8 cellular contexts compared by ENCODE assay signal in the genomic region with DNA sequence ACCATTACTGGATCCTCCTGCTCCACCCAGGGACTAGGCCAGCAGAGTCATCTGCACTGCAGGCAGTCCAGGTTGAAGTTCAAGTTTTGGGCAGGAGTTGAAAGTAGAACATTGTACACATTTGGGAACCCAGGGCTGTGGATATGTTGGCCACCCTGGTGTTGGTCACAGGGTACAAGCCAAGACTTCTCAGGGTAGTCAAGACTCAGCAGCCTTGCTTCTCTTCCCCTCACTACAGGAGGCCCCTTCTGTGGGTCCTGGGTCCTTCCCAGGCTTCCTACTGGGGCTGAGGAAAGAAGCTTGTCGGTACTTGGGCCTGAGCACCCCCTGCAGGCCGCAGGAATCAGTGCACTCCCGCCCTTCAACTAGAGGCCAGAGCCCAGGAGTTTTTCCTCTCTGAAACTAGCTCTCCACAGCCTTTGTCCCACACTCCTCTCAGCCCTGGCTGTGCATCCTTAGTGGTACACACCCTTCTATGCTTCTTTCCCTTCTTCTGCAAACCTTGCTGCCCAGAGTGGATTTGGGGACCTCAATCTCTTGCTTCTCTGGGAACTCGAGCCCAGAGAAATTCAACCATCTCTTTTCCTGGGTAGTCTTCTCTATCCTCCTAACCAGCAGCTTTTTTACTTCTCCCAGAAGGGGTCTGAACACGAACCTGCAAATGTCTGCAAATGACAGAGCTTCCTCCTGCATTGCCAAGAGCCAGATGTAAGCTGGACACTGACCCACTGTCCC. TPM values are rescaled to one million over a fixed set of nuclear protein-coding genes. Genes with fewer than 3 reads are reported as not detected.
DNase-seq lines count a peak whose midpoint lies in the region; ATAC-seq and TF ChIP-seq lines count a peak whose summit lies in the region.

No MANE protein-coding gene starts in this region.

- H3K9me1 ChIP-seq in IMR-90 (ENCODE audit: insufficient read depth, low read length), result no peaks in the 10 kb centered on the region

- peak; percentile 80 for TF ChIP-seq RAD21 in IMR-90 (IDR thresholded peaks at IDR 0.05; ENCODE audit: low read length)

- H3K4me1 ChIP-seq in IMR-90 (ENCODE audit: control insufficient read depth, insufficient read depth, low read length), result no peaks in the 10 kb centered on the region

- TF ChIP-seq CTCF in IMR-90 (conservative IDR thresholded peaks at IDR 0.05; ENCODE audit: low read depth, low read length), result peak; percentile 79
- peak; percentile 96 for TF ChIP-seq CTCF in astrocyte of the spinal cord (IDR thresholded peaks at IDR 0.05; ENCODE audit: low read depth, low read length)

- no peak overlapping the region for H2AK9ac ChIP-seq in IMR-90 (replicated peaks; ENCODE audit: low read depth, low read length, poor library complexity)

- no peak overlapping the region for H2AK5ac ChIP-seq in IMR-90 (ENCODE audit: low read depth, low read length)

- intact Hi-C loops in IMR-90 (cut with micrococcal nuclease), result loop anchor here (1.0 kb wide), 1 partner anchor 64 kb away; no protein-coding TSS in a partner anchor
- intact Hi-C loops in posterior vena cava (cut with DNase I), result loop anchor here in 1 of 2 donors (2.0 kb wide), 1 partner anchor 65 kb away; no protein-coding TSS in a partner anchor

- H2AFZ ChIP-seq in IMR-90 (replicated peaks; ENCODE audit: low read length, poor library complexity), result no peak overlapping the region

- H2BK120ac ChIP-seq in IMR-90 (ENCODE audit: low read depth, low read length), result no peak overlapping the region

- H3K14ac ChIP-seq in IMR-90 (replicated peaks; ENCODE audit: low read depth, low read length), result no peak overlapping the region

- WGBS in IMR-90 (ENCODE audit: extremely low coverage in 2 of 2, insufficient read length in 1 of 2), 2 experiments, result 43% methylated on average over 2 of the region's 5 CpGs; no CpG with 5 or more reads in 1 of the 2 experiments

- ATAC-seq in GM21447 (IDR thresholded peaks at IDR 0.05; ENCODE audit: unreplicated experiment), result peak; percentile 83
- peak; percentile 98 for ATAC-seq in IMR-90 (ENCODE audit: low read depth)

- no peak overlapping the region for H3K27ac ChIP-seq in IMR-90 (ENCODE audit: insufficient read depth, low read length)

- no peak overlapping the region for H3K9ac ChIP-seq in IMR-90 (ENCODE audit: low read depth, low read length)

- CTCF ChIA-PET in IMR-90 (lab: Yijun Ruan, JAX), result interaction anchor here (0.5 to 6.7 kb wide), 13 partner anchors 9 to 213 kb away, joined by 3 to 107 read pairs (median 5); partner anchors contain the start of gene APBB1

- dilution Hi-C loops in IMR-90 (cut with HindIII; ENCODE audit: low sequenced_read_pairs, unreplicated experiment), result no loop called here

- no peak overlapping the region for H2BK5ac ChIP-seq in IMR-90 (ENCODE audit: low read depth, low read length, poor library complexity, severe bottlenecking)

- H3K27me3 ChIP-seq in IMR-90 (ENCODE audit: control insufficient read depth, insufficient read depth, low read length), result no peaks in the 10 kb centered on the region

- no peak overlapping the region; the same call in 1 of the 2 replicates for H4K91ac ChIP-seq in IMR-90 (ENCODE audit: insufficient read depth, low read depth, low read length)

- no peak overlapping the region for H4K8ac ChIP-seq in IMR-90 (ENCODE audit: low read depth in 2 of 2, low read length in 2 of 2)

- H4K20me1 ChIP-seq in IMR-90 (ENCODE audit: insufficient read depth, low read length), result no peaks in the 10 kb centered on the region

- in situ Hi-C loops in IMR-90 (cut with MboI; ENCODE audit: low sequenced_read_pairs) (loop anchor here (5.0 kb wide), 1 partner anchor 61 kb away; no protein-coding TSS in a partner anchor), astrocyte of the spinal cord (cut with HindIII; ENCODE audit: low sequenced_read_pairs) (no loop called here)

- peak; percentile 42 for DNase-seq in Daoy (ENCODE audit: low read depth)
- DNase-seq in IMR-90, result peak; percentile 50
- DNase-seq in T-helper 22 cell (ENCODE audit: low read depth), result peak; percentile 14
- peak; percentile 56 for DNase-seq in astrocyte of the spinal cord (ENCODE audit: low read depth, low spot score)
- peak; percentile 90 for DNase-seq in iPS-NIHi7 (ENCODE audit: extremely low spot score)
- peak; percentile 13 to 25 for DNase-seq in stimulated activated CD4-positive, alpha-beta T cell treated with anti-CD3 and anti-CD28 coated beads, Interleukin-15, amount 100 ng/mL, for 1 hour (ENCODE audit: low read depth in 1 of 2, low spot score in 1 of 2)
- DNase-seq in posterior vena cava (ENCODE audit: low spot score), result no peak

- no peak overlapping the region for H3K56ac ChIP-seq in IMR-90 (ENCODE audit: extremely low read depth, insufficient read depth, low read length)

- H3K9me3 ChIP-seq in IMR-90 (ENCODE audit: control insufficient read depth, insufficient read depth, low read length), result no peaks in the 10 kb centered on the region

- no peak overlapping the region for H3K4ac ChIP-seq in IMR-90 (ENCODE audit: low read depth, low read length)

- H2BK20ac ChIP-seq in IMR-90 (ENCODE audit: low read depth, low read length), result no peak overlapping the region

- H3K4me3 ChIP-seq in IMR-90 (ENCODE audit: insufficient read depth, low read depth, low read length) (no peak overlapping the region), astrocyte of the spinal cord (ENCODE audit: low read depth, low read length) (no peak overlapping the region)

- no peak overlapping the region for H2BK15ac ChIP-seq in IMR-90 (ENCODE audit: low read depth, low read length)

- no peak overlapping the region for H3K4me2 ChIP-seq in IMR-90 (ENCODE audit: low read depth, low read length)

- peaks cover 2% of the 10 kb centered on the region; the same call in 1 of the 2 replicates for H3K36me3 ChIP-seq in IMR-90 (ENCODE audit: control insufficient read depth, insufficient read depth, low read length)

- POLR2A ChIA-PET in IMR-90 (lab: Charles Lee; ENCODE audit: unreplicated experiment), result interaction anchor here (0.8 to 1.8 kb wide), 2 partner anchors 56 to 64 kb away, joined by 5 to 6 read pairs; no protein-coding TSS in a partner anchor

- H3K18ac ChIP-seq in IMR-90 (ENCODE audit: low read depth, low read length), result no peak overlapping the region

- TF ChIP-seq POLR2A in IMR-90 (IDR thresholded peaks at IDR 0.05; ENCODE audit: low read depth, low read length), result no peak

- BruUV-seq in IMR-90 (replicated peaks; lab: Mats Ljungman, UMichigan), result no TSS peak

- H3K23ac ChIP-seq in IMR-90 (ENCODE audit: low read depth, low read length), result no peak overlapping the region

- no peaks in the 10 kb centered on the region for H3K79me1 ChIP-seq in IMR-90 (ENCODE audit: low read depth in 1 of 2, low read length in 2 of 2)

- no peak overlapping the region for H4K5ac ChIP-seq in IMR-90 (ENCODE audit: low read depth, low read length)

TF ChIP-seq in IMR-90, 13 proteins besides CTCF, POLR2A, EP300 and RAD21:
- no peak for TF ChIP-seq CEBPB (IDR thresholded peaks at IDR 0.05; ENCODE audit: low read depth, low read length)
- TF ChIP-seq SMC3 (IDR thresholded peaks at IDR 0.05; ENCODE audit: low read depth, low read length), result peak; percentile 84

RNA-seq across cellular contexts. Expression of gene HPX, which starts 2.6 kb away (rescaled TPM):
- 0.06 TPM in 1 of 2 replicates, not detected in the other for total RNA-seq in Daoy (2014; rRNA removed; shearing (Covaris generic))
- total RNA-seq in IMR-90 (2012; rRNA removed), result 0.36 and 0.56 TPM in 2 replicates
- 1.4 and 1.5 TPM in 2 replicates for polyA plus RNA-seq in IMR-90 (2012; rRNA removed)
- polyA plus RNA-seq in IMR-90 (2012; cell fraction: cytosol; rRNA removed), result 0.03 and 0.24 TPM in 2 replicates
- 22.7 and 24.0 TPM in 2 replicates for polyA plus RNA-seq in IMR-90 (2012; cell fraction: nucleus; rRNA removed; ENCODE audit: low replicate concordance)
- 1 to 10 TPM; 1.2 to 1.7 TPM for total RNA-seq in posterior vena cava

RNA-seq across cellular contexts. Expression of gene APBB1, which starts 24.5 kb away (rescaled TPM):
- total RNA-seq in Daoy (2014; rRNA removed; shearing (Covaris generic)), result 6.2 and 6.7 TPM in 2 replicates
- total RNA-seq in IMR-90 (2012; rRNA removed) (39.4 and 40.3 TPM in 2 replicates), posterior vena cava (10 to 100 TPM; 43.6 to 65.3 TPM)
- 44.1 and 45.7 TPM in 2 replicates for polyA plus RNA-seq in IMR-90 (2012; rRNA removed)
- polyA plus RNA-seq in IMR-90 (2012; cell fraction: cytosol; rRNA removed), result 69.6 and 72.4 TPM in 2 replicates
- polyA plus RNA-seq in IMR-90 (2012; cell fraction: nucleus; rRNA removed; ENCODE audit: low replicate concordance), result 59.1 and 98.6 TPM in 2 replicates

RNA-seq across cellular contexts. Expression of gene TRIM3, which starts 30.3 kb away (rescaled TPM):
- total RNA-seq in Daoy (2014; rRNA removed; shearing (Covaris generic)), result 9.4 and 16.4 TPM in 2 replicates
- total RNA-seq in IMR-90 (2012; rRNA removed) (13.8 and 14.2 TPM in 2 replicates), posterior vena cava (10 to 100 TPM; 22.0 to 23.2 TPM)
- polyA plus RNA-seq in IMR-90 (2012; rRNA removed), result 22.3 and 23.7 TPM in 2 replicates
- 12.9 and 15.6 TPM in 2 replicates for polyA plus RNA-seq in IMR-90 (2012; cell fraction: cytosol; rRNA removed)
- 112 and 171 TPM in 2 replicates for polyA plus RNA-seq in IMR-90 (2012; cell fraction: nucleus; rRNA removed; ENCODE audit: low replicate concordance)

RNA-seq across cellular contexts. Expression of gene ARFIP2, which starts 37.7 kb away (rescaled TPM):
- 42.5 and 58.7 TPM in 2 replicates for total RNA-seq in Daoy (2014; rRNA removed; shearing (Covaris generic))
- 76.7 and 84.4 TPM in 2 replicates for total RNA-seq in IMR-90 (2012; rRNA removed)
- 91.9 and 93.9 TPM in 2 replicates for polyA plus RNA-seq in IMR-90 (2012; rRNA removed)
- polyA plus RNA-seq in IMR-90 (2012; cell fraction: cytosol; rRNA removed), result 77.7 and 88.8 TPM in 2 replicates
- 232 and 369 TPM in 2 replicates for polyA plus RNA-seq in IMR-90 (2012; cell fraction: nucleus; rRNA removed; ENCODE audit: low replicate concordance)
- total RNA-seq in posterior vena cava, result 10 to 100 TPM; 27.4 to 29.2 TPM

RNA-seq across cellular contexts. Expression of gene TIMM10B, which starts 37.9 kb away (rescaled TPM):
- 24.7 and 43.4 TPM in 2 replicates for total RNA-seq in Daoy (2014; rRNA removed; shearing (Covaris generic))
- total RNA-seq in IMR-90 (2012; rRNA removed), result 24.7 and 27.5 TPM in 2 replicates
- polyA plus RNA-seq in IMR-90 (2012; rRNA removed), result 22.8 and 27.1 TPM in 2 replicates
- polyA plus RNA-seq in IMR-90 (2012; cell fraction: cytosol; rRNA removed), result 19.9 and 21.4 TPM in 2 replicates
- polyA plus RNA-seq in IMR-90 (2012; cell fraction: nucleus; rRNA removed; ENCODE audit: low replicate concordance), result 20.0 and 35.9 TPM in 2 replicates
- total RNA-seq in posterior vena cava, result 10 to 100 TPM; 33.6 to 34.9 TPM
